8 cellular contexts compared by ENCODE assay signal in the genomic region with DNA sequence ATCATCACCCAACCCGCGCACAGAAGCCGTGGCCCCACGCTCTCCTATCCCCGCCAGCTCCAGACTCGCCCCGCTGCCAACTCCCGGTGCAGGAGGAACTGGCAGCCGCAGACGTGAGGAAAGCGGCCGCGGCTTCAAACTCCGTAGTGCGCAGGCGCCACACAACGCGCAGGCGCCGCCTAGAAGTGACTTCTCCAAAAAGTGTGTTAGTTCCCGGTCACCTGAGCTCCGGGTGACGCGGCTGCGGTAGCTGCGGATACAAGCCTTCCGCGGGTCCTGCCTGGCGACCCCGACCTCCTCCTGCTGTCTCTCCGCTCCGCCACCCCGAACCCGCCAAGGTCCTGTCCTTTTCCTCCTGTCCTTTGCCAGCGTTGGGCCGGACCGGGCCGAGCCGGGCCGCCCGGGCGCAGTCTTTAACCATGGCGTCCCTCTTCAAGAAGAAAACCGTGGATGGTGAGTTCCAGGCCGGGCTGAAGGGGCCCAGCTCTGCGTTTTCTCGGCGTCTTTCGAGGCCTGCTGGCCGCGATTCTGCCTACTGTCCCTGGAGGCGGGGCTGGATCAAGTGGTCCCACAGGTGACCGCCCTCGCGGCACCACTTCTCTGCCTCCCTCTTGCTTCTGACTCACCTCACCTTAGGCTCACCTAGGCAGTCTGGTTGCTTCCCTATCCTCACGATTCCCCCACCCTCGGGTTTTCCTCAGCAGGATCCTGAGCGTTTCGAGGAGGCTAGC. TPM values are rescaled to one million over a fixed set of nuclear protein-coding genes. Genes with fewer than 3 reads are reported as not detected.
DNase-seq lines count a peak whose midpoint lies in the region; ATAC-seq and TF ChIP-seq lines count a peak whose summit lies in the region.

A gene with protein sequence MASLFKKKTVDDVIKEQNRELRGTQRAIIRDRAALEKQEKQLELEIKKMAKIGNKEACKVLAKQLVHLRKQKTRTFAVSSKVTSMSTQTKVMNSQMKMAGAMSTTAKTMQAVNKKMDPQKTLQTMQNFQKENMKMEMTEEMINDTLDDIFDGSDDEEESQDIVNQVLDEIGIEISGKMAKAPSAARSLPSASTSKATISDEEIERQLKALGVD (plus strand): TSS at position 206 of the 731 bp plus-strand sequence. CDS start 214 bp downstream, at position 420.

- TF ChIP-seq EP300 in Ishikawa (IDR thresholded peaks at IDR 0.05; ENCODE audit: borderline replicate concordance) = no peak

- H3K4me3 ChIP-seq in epithelial cell of esophagus (ENCODE audit: low read length) (peak within 1 kb of the TSS; percentile 67), mononuclear cell (ENCODE audit: low read length) (peak within 1 kb of the TSS; percentile 71)

- TF ChIP-seq CTCF in epithelial cell of esophagus (IDR thresholded peaks at IDR 0.05; ENCODE audit: insufficient read depth, low read depth, low read length, missing control alignments) = no peak

- peak; percentile 91 for DNase-seq in DMS153 treated with DMSO at 0.1 percent for 48 hours (lab: John Stamatoyannopoulos, UW; ENCODE audit: unreplicated experiment)
- DNase-seq in OCI-M2 (lab: John Stamatoyannopoulos, UW; ENCODE audit: unreplicated experiment) = peak; percentile 40
- peak; percentile 86 for DNase-seq in activated T-cell treated with anti-CD3 and anti-CD28 coated beads for 4 hours
- peak; percentile 96 for DNase-seq in epithelial cell of esophagus (ENCODE audit: low read depth)
- peak; percentile 81 to 88 for DNase-seq in stimulated activated CD8-positive, alpha-beta memory T cell treated with anti-CD3 and anti-CD28 coated beads, Interleukin-2, amount 100 ng/mL, for 48 hours (ENCODE audit: low read depth in 2 of 2)

- ATAC-seq in GM21619 (IDR thresholded peaks at IDR 0.05; ENCODE audit: unreplicated experiment) = peak; percentile 95

- peaks cover 7% of the 10 kb centered on the region for H3K27me3 ChIP-seq in mononuclear cell (ENCODE audit: insufficient read depth, low read length)

- no peak for TF ChIP-seq RAD21 in Ishikawa (IDR thresholded peaks at IDR 0.05; ENCODE audit: low read depth)

- peaks cover 10% of the 10 kb centered on the region for H3K4me1 ChIP-seq in mononuclear cell (ENCODE audit: insufficient read depth, low read length)

- H3K9me3 ChIP-seq in mononuclear cell (ENCODE audit: low read depth, low read length) = no peaks in the 10 kb centered on the region

TF ChIP-seq in Ishikawa, 13 proteins besides CTCF, POLR2A, EP300 and RAD21:
- TF ChIP-seq EGR1 (IDR thresholded peaks at IDR 0.05) (no peak), YY1 (IDR thresholded peaks at IDR 0.05; ENCODE audit: low read depth) (0 out of 2 replicates have a peak, but pooled peaks have one; percentile 19), ZBTB7A (IDR thresholded peaks at IDR 0.05; ENCODE audit: low read depth) (no peak), NFIC (IDR thresholded peaks at IDR 0.05) (no peak; the same call in 1 of the 2 replicates), TAF1 (IDR thresholded peaks at IDR 0.05; ENCODE audit: low read depth) (peak; percentile 80), TCF12 (IDR thresholded peaks at IDR 0.05; ENCODE audit: low read depth) (no peak), CREB1 (IDR thresholded peaks at IDR 0.05; ENCODE audit: low read depth) (no peak), TEAD4 (IDR thresholded peaks at IDR 0.05) (no peak), FOXM1 (IDR thresholded peaks at IDR 0.05; ENCODE audit: borderline replicate concordance, low read depth) (no peak), CEBPB (IDR thresholded peaks at IDR 0.05) (no peak)
- TF ChIP-seq, protein P1, sequence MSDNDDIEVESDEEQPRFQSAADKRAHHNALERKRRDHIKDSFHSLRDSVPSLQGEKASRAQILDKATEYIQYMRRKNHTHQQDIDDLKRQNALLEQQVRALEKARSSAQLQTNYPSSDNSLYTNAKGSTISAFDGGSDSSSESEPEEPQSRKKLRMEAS (IDR thresholded peaks at IDR 0.05) = peak; percentile 43; the same call in 1 of the 2 replicates
- TF ChIP-seq, protein P2, sequence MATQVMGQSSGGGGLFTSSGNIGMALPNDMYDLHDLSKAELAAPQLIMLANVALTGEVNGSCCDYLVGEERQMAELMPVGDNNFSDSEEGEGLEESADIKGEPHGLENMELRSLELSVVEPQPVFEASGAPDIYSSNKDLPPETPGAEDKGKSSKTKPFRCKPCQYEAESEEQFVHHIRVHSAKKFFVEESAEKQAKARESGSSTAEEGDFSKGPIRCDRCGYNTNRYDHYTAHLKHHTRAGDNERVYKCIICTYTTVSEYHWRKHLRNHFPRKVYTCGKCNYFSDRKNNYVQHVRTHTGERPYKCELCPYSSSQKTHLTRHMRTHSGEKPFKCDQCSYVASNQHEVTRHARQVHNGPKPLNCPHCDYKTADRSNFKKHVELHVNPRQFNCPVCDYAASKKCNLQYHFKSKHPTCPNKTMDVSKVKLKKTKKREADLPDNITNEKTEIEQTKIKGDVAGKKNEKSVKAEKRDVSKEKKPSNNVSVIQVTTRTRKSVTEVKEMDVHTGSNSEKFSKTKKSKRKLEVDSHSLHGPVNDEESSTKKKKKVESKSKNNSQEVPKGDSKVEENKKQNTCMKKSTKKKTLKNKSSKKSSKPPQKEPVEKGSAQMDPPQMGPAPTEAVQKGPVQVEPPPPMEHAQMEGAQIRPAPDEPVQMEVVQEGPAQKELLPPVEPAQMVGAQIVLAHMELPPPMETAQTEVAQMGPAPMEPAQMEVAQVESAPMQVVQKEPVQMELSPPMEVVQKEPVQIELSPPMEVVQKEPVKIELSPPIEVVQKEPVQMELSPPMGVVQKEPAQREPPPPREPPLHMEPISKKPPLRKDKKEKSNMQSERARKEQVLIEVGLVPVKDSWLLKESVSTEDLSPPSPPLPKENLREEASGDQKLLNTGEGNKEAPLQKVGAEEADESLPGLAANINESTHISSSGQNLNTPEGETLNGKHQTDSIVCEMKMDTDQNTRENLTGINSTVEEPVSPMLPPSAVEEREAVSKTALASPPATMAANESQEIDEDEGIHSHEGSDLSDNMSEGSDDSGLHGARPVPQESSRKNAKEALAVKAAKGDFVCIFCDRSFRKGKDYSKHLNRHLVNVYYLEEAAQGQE (IDR thresholded peaks at IDR 0.05; ENCODE audit: low read depth) = no peak
- TF ChIP-seq, protein P3, sequence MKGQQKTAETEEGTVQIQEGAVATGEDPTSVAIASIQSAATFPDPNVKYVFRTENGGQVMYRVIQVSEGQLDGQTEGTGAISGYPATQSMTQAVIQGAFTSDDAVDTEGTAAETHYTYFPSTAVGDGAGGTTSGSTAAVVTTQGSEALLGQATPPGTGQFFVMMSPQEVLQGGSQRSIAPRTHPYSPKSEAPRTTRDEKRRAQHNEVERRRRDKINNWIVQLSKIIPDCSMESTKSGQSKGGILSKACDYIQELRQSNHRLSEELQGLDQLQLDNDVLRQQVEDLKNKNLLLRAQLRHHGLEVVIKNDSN (IDR thresholded peaks at IDR 0.05) = peak; percentile 78
TF ChIP-seq in Ishikawa: peak in this region for 4.

RNA-seq across cellular contexts. Expression of the gene that starts here (rescaled TPM):
- 56.9 TPM for total RNA-seq in mononuclear cell

Comparison
In these comparisons a context has a peak if more than half of its experiments do, and no peak if none do; other contexts are left out.
1. Peak in every context shown above with its lines: DNase-seq, ATAC-seq and H3K4me3 ChIP-seq.
2. DNase-seq: peak in every context shown above with its lines; median percentile 96 in epithelial cell of esophagus; 91 in DMS153 treated with DMSO at 0.1 percent for 48 hours; 86 in activated T-cell treated with anti-CD3 and anti-CD28 coated beads for 4 hours; 84 in stimulated activated CD8-positive, alpha-beta memory T cell treated with anti-CD3 and anti-CD28 coated beads, Interleukin-2, amount 100 ng/mL, for 48 hours; 40 in OCI-M2.